In the genomic region with DNA sequence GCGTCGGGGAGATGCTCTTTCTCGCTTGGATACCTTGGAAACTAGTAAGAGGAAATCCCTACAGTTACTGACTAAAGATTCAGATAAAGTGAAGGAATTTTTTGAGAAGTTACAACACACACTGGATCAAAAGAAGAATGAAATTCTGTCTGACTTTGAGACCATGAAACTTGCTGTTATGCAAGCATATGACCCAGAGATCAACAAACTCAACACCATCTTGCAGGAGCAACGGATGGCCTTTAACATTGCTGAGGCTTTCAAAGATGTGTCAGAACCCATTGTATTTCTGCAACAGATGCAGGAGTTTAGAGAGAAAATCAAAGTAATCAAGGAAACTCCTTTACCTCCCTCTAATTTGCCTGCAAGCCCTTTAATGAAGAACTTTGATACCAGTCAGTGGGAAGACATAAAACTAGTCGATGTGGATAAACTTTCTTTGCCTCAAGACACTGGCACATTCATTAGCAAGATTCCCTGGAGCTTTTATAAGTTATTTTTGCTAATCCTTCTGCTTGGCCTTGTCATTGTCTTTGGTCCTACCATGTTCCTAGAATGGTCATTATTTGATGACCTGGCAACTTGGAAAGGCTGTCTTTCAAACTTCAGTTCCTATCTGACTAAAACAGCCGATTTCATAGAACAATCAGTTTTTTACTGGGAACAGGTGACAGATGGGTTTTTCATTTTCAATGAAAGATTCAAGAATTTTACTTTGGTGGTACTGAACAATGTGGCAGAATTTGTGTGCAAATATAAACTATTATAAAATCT, we compare ENCODE assay signal across 1 cellular context.
TF ChIP-seq lines count a peak whose summit lies in the region.

No MANE protein-coding gene starts in this region.

TF ChIP-seq in WTC11, 78 proteins besides CTCF, POLR2A, EP300 and RAD21 (continued from another document):
- TF ChIP-seq PREB (CRISPR knock-in tag; IDR thresholded peaks at IDR 0.05; ENCODE audit: borderline replicate concordance) (no peak), SOX15 (CRISPR knock-in tag; IDR thresholded peaks at IDR 0.05) (no peak), ESRRA (CRISPR knock-in tag; IDR thresholded peaks at IDR 0.05; ENCODE audit: borderline replicate concordance) (no peak), NR2C2 (CRISPR knock-in tag; IDR thresholded peaks at IDR 0.05) (no peak), GTF2I (CRISPR knock-in tag; conservative IDR thresholded peaks at IDR 0.05) (no peak), ZNF317 (CRISPR knock-in tag; IDR thresholded peaks at IDR 0.05; ENCODE audit: borderline replicate concordance, low read depth) (no peak), JAZF1 (CRISPR knock-in tag; IDR thresholded peaks at IDR 0.05) (no peak), RELA (CRISPR knock-in tag; IDR thresholded peaks at IDR 0.05; ENCODE audit: borderline replicate concordance) (no peak), EMX1 (CRISPR knock-in tag; IDR thresholded peaks at IDR 0.05) (no peak)
- TF ChIP-seq, protein P1, sequence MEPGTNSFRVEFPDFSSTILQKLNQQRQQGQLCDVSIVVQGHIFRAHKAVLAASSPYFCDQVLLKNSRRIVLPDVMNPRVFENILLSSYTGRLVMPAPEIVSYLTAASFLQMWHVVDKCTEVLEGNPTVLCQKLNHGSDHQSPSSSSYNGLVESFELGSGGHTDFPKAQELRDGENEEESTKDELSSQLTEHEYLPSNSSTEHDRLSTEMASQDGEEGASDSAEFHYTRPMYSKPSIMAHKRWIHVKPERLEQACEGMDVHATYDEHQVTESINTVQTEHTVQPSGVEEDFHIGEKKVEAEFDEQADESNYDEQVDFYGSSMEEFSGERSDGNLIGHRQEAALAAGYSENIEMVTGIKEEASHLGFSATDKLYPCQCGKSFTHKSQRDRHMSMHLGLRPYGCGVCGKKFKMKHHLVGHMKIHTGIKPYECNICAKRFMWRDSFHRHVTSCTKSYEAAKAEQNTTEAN (CRISPR knock-in tag; IDR thresholded peaks at IDR 0.05): no peak
- TF ChIP-seq, protein P2, sequence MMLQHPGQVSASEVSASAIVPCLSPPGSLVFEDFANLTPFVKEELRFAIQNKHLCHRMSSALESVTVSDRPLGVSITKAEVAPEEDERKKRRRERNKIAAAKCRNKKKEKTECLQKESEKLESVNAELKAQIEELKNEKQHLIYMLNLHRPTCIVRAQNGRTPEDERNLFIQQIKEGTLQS (CRISPR knock-in tag; conservative IDR thresholded peaks at IDR 0.05): no peak
